ENCODE assay signal across 8 cellular contexts in the genomic region with DNA sequence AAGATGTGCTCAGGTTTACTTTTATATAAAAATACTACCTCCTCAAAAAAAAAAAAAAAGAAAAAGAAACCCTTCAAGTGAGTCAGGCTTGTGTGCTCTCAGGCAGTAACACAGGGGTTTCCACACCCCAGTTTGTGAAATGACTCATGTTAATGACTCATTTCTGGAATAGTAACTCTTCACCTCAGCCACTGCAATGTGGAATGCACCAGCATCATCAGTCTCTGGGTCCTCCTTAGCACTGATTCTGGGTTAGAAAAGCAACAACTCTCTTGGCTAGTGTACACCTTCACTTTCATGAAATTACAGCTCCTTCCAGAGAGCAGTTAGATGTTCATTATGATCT.
DNase-seq lines count a peak whose midpoint lies in the region; ATAC-seq and TF ChIP-seq lines count a peak whose summit lies in the region.

No MANE protein-coding gene starts in this region.

- TF ChIP-seq CTCF in IMR-90 (conservative IDR thresholded peaks at IDR 0.05; ENCODE audit: low read depth, low read length), result no peak

- no peak overlapping the region for H2AK5ac ChIP-seq in IMR-90 (ENCODE audit: low read depth, low read length)

- H2BK20ac ChIP-seq in IMR-90 (ENCODE audit: low read depth, low read length), result no peak overlapping the region

- H2BK15ac ChIP-seq in IMR-90 (ENCODE audit: low read depth, low read length), result no peak overlapping the region

- no peak overlapping the region for H3K14ac ChIP-seq in IMR-90 (replicated peaks; ENCODE audit: low read depth, low read length)

- H3K56ac ChIP-seq in IMR-90 (ENCODE audit: extremely low read depth, insufficient read depth, low read length), result no peak overlapping the region

- H2AFZ ChIP-seq in IMR-90 (replicated peaks; ENCODE audit: low read length, poor library complexity), result no peak overlapping the region

- H3K18ac ChIP-seq in IMR-90 (ENCODE audit: low read depth, low read length), result no peak overlapping the region

- DNase-seq in IMR-90 (peak; percentile 60), NCI-H1436 (lab: John Stamatoyannopoulos, UW) (no peak), AML-193 (lab: John Stamatoyannopoulos, UW) (no peak), NCI-H187 treated with DMSO at 0.1 percent for 48 hours (lab: John Stamatoyannopoulos, UW) (no peak)
- no peak for DNase-seq in effector memory CD8-positive, alpha-beta T cell
- peak; percentile 48 to 71 for DNase-seq in stimulated activated naive CD8-positive, alpha-beta T cell treated with anti-CD3 and anti-CD28 coated beads, Interleukin-15, amount 100 ng/mL, for 72 hours

- CTCF ChIA-PET in IMR-90 (lab: Yijun Ruan, JAX), result no interaction called here

- no peak for TF ChIP-seq POLR2A in IMR-90 (IDR thresholded peaks at IDR 0.05; ENCODE audit: low read depth, low read length)

- H3K4me1 ChIP-seq in IMR-90 (ENCODE audit: control insufficient read depth, insufficient read depth, low read length), result no peaks in the 10 kb centered on the region

- POLR2A ChIA-PET in IMR-90 (lab: Charles Lee; ENCODE audit: unreplicated experiment), result no interaction called here

- no peaks in the 10 kb centered on the region for H3K79me1 ChIP-seq in IMR-90 (ENCODE audit: low read depth in 1 of 2, low read length in 2 of 2)

- H3K36me3 ChIP-seq in IMR-90 (ENCODE audit: control insufficient read depth, insufficient read depth, low read length), result no peaks in the 10 kb centered on the region

- no peak overlapping the region for H4K91ac ChIP-seq in IMR-90 (ENCODE audit: insufficient read depth, low read depth, low read length)

- H3K4me3 Mint-ChIP-seq in effector memory CD8-positive, alpha-beta T cell, result no peak overlapping the region
- no peak overlapping the region for H3K4me3 Mint-ChIP-seq in stimulated activated naive CD8-positive, alpha-beta T cell treated with anti-CD3 and anti-CD28 coated beads, Interleukin-15, amount 100 ng/mL, for 72 hours

- no peak overlapping the region for H2BK5ac ChIP-seq in IMR-90 (ENCODE audit: low read depth, low read length, poor library complexity, severe bottlenecking)

- H3K9me3 ChIP-seq in IMR-90 (ENCODE audit: control insufficient read depth, insufficient read depth, low read length), result peaks cover 12% of the 10 kb centered on the region

- no peaks in the 10 kb centered on the region for H3K36me3 Mint-ChIP-seq in effector memory CD8-positive, alpha-beta T cell (ENCODE audit: insufficient read depth)

- H3K23ac ChIP-seq in IMR-90 (ENCODE audit: low read depth, low read length), result no peak overlapping the region

- intact Hi-C loops in IMR-90 (cut with micrococcal nuclease), result no loop called here

- H3K27ac ChIP-seq in IMR-90 (ENCODE audit: insufficient read depth, low read length), result no peak overlapping the region

- no peak overlapping the region for H4K8ac ChIP-seq in IMR-90 (ENCODE audit: low read depth in 2 of 2, low read length in 2 of 2)

- no peaks in the 10 kb centered on the region for H3K9me1 ChIP-seq in IMR-90 (ENCODE audit: insufficient read depth, low read length)

- H4K5ac ChIP-seq in IMR-90 (ENCODE audit: low read depth, low read length), result no peak overlapping the region

- dilution Hi-C loops in IMR-90 (cut with HindIII; ENCODE audit: low sequenced_read_pairs, unreplicated experiment), result no loop called here

- peaks cover 0 to 3% of the 10 kb centered on the region in 2 donors for H3K9me3 Mint-ChIP-seq in effector memory CD8-positive, alpha-beta T cell
- H3K9me3 Mint-ChIP-seq in stimulated activated naive CD8-positive, alpha-beta T cell treated with anti-CD3 and anti-CD28 coated beads, Interleukin-15, amount 100 ng/mL, for 72 hours, result peaks cover 21 to 38% of the 10 kb centered on the region in 2 donors

- TF ChIP-seq RAD21 in IMR-90 (IDR thresholded peaks at IDR 0.05; ENCODE audit: low read length), result no peak

- H3K9ac ChIP-seq in IMR-90 (ENCODE audit: low read depth, low read length), result no peak overlapping the region

- no peaks in the 10 kb centered on the region for H3K27me3 ChIP-seq in IMR-90 (ENCODE audit: control insufficient read depth, insufficient read depth, low read length)

- H4K20me1 ChIP-seq in IMR-90 (ENCODE audit: insufficient read depth, low read length), result no peaks in the 10 kb centered on the region

- H2AK9ac ChIP-seq in IMR-90 (replicated peaks; ENCODE audit: low read depth, low read length, poor library complexity), result no peak overlapping the region

- no peak overlapping the region for H3K4ac ChIP-seq in IMR-90 (ENCODE audit: low read depth, low read length)

- H3K27me3 Mint-ChIP-seq in effector memory CD8-positive, alpha-beta T cell, result peaks cover 0 to 9% of the 10 kb centered on the region in 2 donors
- peaks cover 30% of the 10 kb centered on the region for H3K27me3 Mint-ChIP-seq in stimulated activated naive CD8-positive, alpha-beta T cell treated with anti-CD3 and anti-CD28 coated beads, Interleukin-15, amount 100 ng/mL, for 72 hours

- H3K27ac Mint-ChIP-seq in effector memory CD8-positive, alpha-beta T cell, result no peak overlapping the region
- peak overlapping the region in 1 of 2 donors; percentile 3 for H3K27ac Mint-ChIP-seq in stimulated activated naive CD8-positive, alpha-beta T cell treated with anti-CD3 and anti-CD28 coated beads, Interleukin-15, amount 100 ng/mL, for 72 hours

- peak; percentile 88 for ATAC-seq in GM18502 (IDR thresholded peaks at IDR 0.05; ENCODE audit: poor library complexity, unreplicated experiment)
- peak; percentile 83 for ATAC-seq in GM21786 (IDR thresholded peaks at IDR 0.05; ENCODE audit: unreplicated experiment)
- no peak for ATAC-seq in IMR-90 (ENCODE audit: low read depth)
- peak; percentile 76 for ATAC-seq in effector memory CD8-positive, alpha-beta T cell (replicated peaks)
- ATAC-seq in stimulated activated naive CD8-positive, alpha-beta T cell treated with anti-CD3 and anti-CD28 coated beads, Interleukin-15, amount 100 ng/mL, for 72 hours, result peak; percentile 97

- H3K4me1 Mint-ChIP-seq in effector memory CD8-positive, alpha-beta T cell (ENCODE audit: low read depth in 2 of 2), result peaks cover 3 to 7% of the 10 kb centered on the region in 2 donors
- peaks cover 35% of the 10 kb centered on the region for H3K4me1 Mint-ChIP-seq in stimulated activated naive CD8-positive, alpha-beta T cell treated with anti-CD3 and anti-CD28 coated beads, Interleukin-15, amount 100 ng/mL, for 72 hours

- in situ Hi-C loops in IMR-90 (cut with MboI; ENCODE audit: low sequenced_read_pairs), result no loop called here

- BruUV-seq in IMR-90 (replicated peaks; lab: Mats Ljungman, UMichigan), result no TSS peak

- H3K4me2 ChIP-seq in IMR-90 (ENCODE audit: low read depth, low read length), result no peak overlapping the region

- H3K4me3 ChIP-seq in IMR-90 (ENCODE audit: insufficient read depth, low read depth, low read length), result no peak overlapping the region

- H2BK120ac ChIP-seq in IMR-90 (ENCODE audit: low read depth, low read length), result no peak overlapping the region

TF ChIP-seq in IMR-90, 13 proteins besides CTCF, POLR2A, EP300 and RAD21:
- peak; percentile 92 for TF ChIP-seq RFX5 (IDR thresholded peaks at IDR 0.05; ENCODE audit: low read depth, low read length)
- peak; percentile 64; the same call in 1 of the 2 replicates for TF ChIP-seq FOS (IDR thresholded peaks at IDR 0.05; ENCODE audit: low read depth, low read length)
- TF ChIP-seq MXI1 (IDR thresholded peaks at IDR 0.05; ENCODE audit: borderline replicate concordance, low read depth, low read length), result no peak

Comparison
In these comparisons a context has a peak if more than half of its experiments do, and no peak if none do; other contexts are left out.
1. DNase-seq: peak in IMR-90 (single experiment) and stimulated activated naive CD8-positive, alpha-beta T cell treated with anti-CD3 and anti-CD28 coated beads, Interleukin-15, amount 100 ng/mL, for 72 hours (2 of 2); none in effector memory CD8-positive, alpha-beta T cell (0 of 3), NCI-H1436 (single experiment), AML-193 (0 of 2) and NCI-H187 treated with DMSO at 0.1 percent for 48 hours (single experiment).